In the genomic region with DNA sequence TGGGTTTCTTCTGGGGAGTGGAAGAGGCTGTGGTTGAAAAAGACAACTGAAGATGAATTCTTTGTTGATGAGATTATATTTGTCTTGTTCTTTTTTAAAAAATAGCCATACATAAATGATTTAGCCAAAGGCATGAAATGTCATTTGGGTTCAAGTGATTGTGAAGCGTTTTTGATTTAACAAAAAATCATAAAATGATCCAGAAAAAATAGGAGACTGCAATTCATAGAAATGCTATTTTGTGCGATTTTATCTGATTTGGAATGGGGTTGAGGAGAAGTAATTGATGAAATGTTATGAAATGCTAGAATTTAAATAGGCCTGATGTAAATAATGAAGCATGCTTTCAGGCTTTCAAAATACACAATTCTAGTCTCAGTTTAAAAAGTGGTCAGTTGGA, we compare ENCODE assay signal across 36 cellular contexts. TPM values are rescaled to one million over a fixed set of nuclear protein-coding genes. Genes with fewer than 3 reads are reported as not detected.
"Had no signal": no experiment of that assay in that cellular context is flagged by ENCODE, and none has a peak within 500 bp of the region (broad histone marks: within the 10 kb centered on the region; RNA-seq: fewer than 3 reads in every experiment).

No MANE protein-coding gene starts in this region.

- H3K9me3 ChIP-seq: ascending aorta, breast epithelium, colonic mucosa, esophagus muscularis mucosa, gastrocnemius medialis had no signal

- H3K27ac Mint-ChIP-seq: activated B cell treated with CpG ODN at 0.5 μM for 24 hours; activated CD4-positive, alpha-beta memory T cell treated with anti-CD3 and anti-CD28 coated beads for 36 hours; activated CD8-positive, alpha-beta memory T cell treated with anti-CD3 and anti-CD28 coated beads, Interleukin-2, amount 10 ng/mL, durations not matched to agents 7 days and 5 days; activated CD8-positive, alpha-beta T cell treated with anti-CD3 and anti-CD28 coated beads, Interleukin-2, amount 10 ng/mL, durations not matched to agents 7 days and 5 days; activated naive CD4-positive, alpha-beta T cell treated with anti-CD3 and anti-CD28 coated beads for 36 hours; activated naive CD8-positive, alpha-beta T cell treated with anti-CD3 and anti-CD28 coated beads for 36 hours; activated naive CD8-positive, alpha-beta T cell treated with anti-CD3 and anti-CD28 coated beads, Interleukin-2, amount 50 U/mL, for 24 hours; activated T-helper 1 cell treated with anti-CD3 and anti-CD28 coated beads, Interleukin-12 subunit alpha, Interleukin-12 subunit beta, Interleukin-2, Interleukin-4 antibody, amounts not matched to agents 30 ng/mL and 10 ng/mL and 1 ng/mL, durations not matched to agents 14 hours and 24 hours and 36 hours; activated T-helper 2 cell treated with anti-CD3 and anti-CD28 coated beads, Interferon-gamma antibody, Interleukin-2, Interleukin-4, amounts not matched to agents 10 μg/mL and 5 μg/mL and 100 μg/mL, durations not matched to agents 14 hours and 24 hours and 36 hours; brain; dendritic cell treated with granulocyte-macrophage colony-stimulating factor and Interleukin-4, amounts not matched to agents 40 ng/mL and 50 ng/mL, for 4 days; T-helper 17 cell; T-helper 2 cell treated with Interferon-gamma antibody and Interleukin-4, amounts not matched to agents 5 μg/mL and 100 μg/mL, for 36 hours had no signal

- H3K4me1 ChIP-seq: ascending aorta, breast epithelium, colonic mucosa, esophagus muscularis mucosa, foreskin keratinocyte, gastrocnemius medialis had no signal

- H3K27ac ChIP-seq: ascending aorta, breast epithelium, cardiac muscle cell, colonic mucosa, dorsolateral prefrontal cortex, esophagus muscularis mucosa, foreskin keratinocyte, gastrocnemius medialis, WERI-Rb-1 had no signal

- H3K27me3 ChIP-seq: ascending aorta, breast epithelium, cardiac muscle cell, colonic mucosa, esophagus muscularis mucosa, foreskin keratinocyte, gastrocnemius medialis had no signal

- H3K4me3 Mint-ChIP-seq: activated B cell treated with CpG ODN at 0.5 μM for 24 hours; activated CD4-positive, alpha-beta memory T cell treated with anti-CD3 and anti-CD28 coated beads for 36 hours; activated CD8-positive, alpha-beta memory T cell treated with anti-CD3 and anti-CD28 coated beads, Interleukin-2, amount 10 ng/mL, durations not matched to agents 7 days and 5 days; activated CD8-positive, alpha-beta T cell treated with anti-CD3 and anti-CD28 coated beads, Interleukin-2, amount 10 ng/mL, durations not matched to agents 7 days and 5 days; activated naive CD4-positive, alpha-beta T cell treated with anti-CD3 and anti-CD28 coated beads for 36 hours; activated naive CD4-positive, alpha-beta T cell treated with anti-CD3 and anti-CD28 coated beads, Interleukin-2, amount 50 U/mL, for 24 hours; activated naive CD8-positive, alpha-beta T cell treated with anti-CD3 and anti-CD28 coated beads for 36 hours; activated naive CD8-positive, alpha-beta T cell treated with anti-CD3 and anti-CD28 coated beads, Interleukin-2, amount 50 U/mL, for 24 hours; activated T-helper 1 cell treated with anti-CD3 and anti-CD28 coated beads, Interleukin-12 subunit alpha, Interleukin-12 subunit beta, Interleukin-2, Interleukin-4 antibody, amounts not matched to agents 30 ng/mL and 10 ng/mL and 1 ng/mL, durations not matched to agents 14 hours and 24 hours and 36 hours; brain; dendritic cell treated with granulocyte-macrophage colony-stimulating factor and Interleukin-4, amounts not matched to agents 40 ng/mL and 50 ng/mL, for 4 days; T-helper 17 cell; T-helper 2 cell treated with Interferon-gamma antibody and Interleukin-4, amounts not matched to agents 5 μg/mL and 100 μg/mL, for 36 hours had no signal

- ATAC-seq: activated CD4-positive, CD25-positive, alpha-beta regulatory T cell treated with anti-CD3 and anti-CD28 coated beads, Interleukin-2, amount 50 U/mL, for 24 hours; activated CD8-positive, alpha-beta memory T cell treated with anti-CD3 and anti-CD28 coated beads, Interleukin-2, amount 10 ng/mL, durations not matched to agents 7 days and 5 days; activated CD8-positive, alpha-beta T cell treated with anti-CD3 and anti-CD28 coated beads, Interleukin-2, amount 10 ng/mL, durations not matched to agents 7 days and 5 days; activated naive CD8-positive, alpha-beta T cell treated with anti-CD3 and anti-CD28 coated beads, Interleukin-2, amount 50 U/mL, for 24 hours; gastrocnemius medialis; T-helper 17 cell had no signal

- H3K4me1 Mint-ChIP-seq: activated CD8-positive, alpha-beta memory T cell treated with anti-CD3 and anti-CD28 coated beads, Interleukin-2, amount 10 ng/mL, durations not matched to agents 7 days and 5 days; activated naive CD4-positive, alpha-beta T cell treated with anti-CD3 and anti-CD28 coated beads, Interleukin-2, amount 50 U/mL, for 24 hours; activated naive CD8-positive, alpha-beta T cell treated with anti-CD3 and anti-CD28 coated beads for 36 hours; brain; T-helper 17 cell had no signal

- H3K4me3 ChIP-seq: ascending aorta, breast epithelium, cardiac muscle cell, colonic mucosa, dorsolateral prefrontal cortex, esophagus muscularis mucosa, gastrocnemius medialis had no signal

- DNase-seq: activated B cell treated with CpG ODN at 0.5 μM for 24 hours; activated CD4-positive, alpha-beta memory T cell treated with anti-CD3 and anti-CD28 coated beads for 36 hours; activated CD4-positive, alpha-beta T cell treated with anti-CD3 and anti-CD28 coated beads for 48 hours; activated CD8-positive, alpha-beta memory T cell treated with anti-CD3 and anti-CD28 coated beads, Interleukin-2, amount 10 ng/mL, durations not matched to agents 7 days and 5 days; activated CD8-positive, alpha-beta memory T cell treated with anti-CD3 and anti-CD28 coated beads, Interleukin-2, amount 50 U/mL, for 4 hours; activated CD8-positive, alpha-beta T cell treated with anti-CD3 and anti-CD28 coated beads, Interleukin-2, amount 10 ng/mL, durations not matched to agents 7 days and 5 days; activated effector memory CD4-positive, alpha-beta T cell treated with anti-CD3 and anti-CD28 coated beads, Interleukin-2, amount 50 U/mL, for 16 hours; activated naive CD4-positive, alpha-beta T cell treated with anti-CD3 and anti-CD28 coated beads for 36 hours; activated naive CD8-positive, alpha-beta T cell treated with anti-CD3 and anti-CD28 coated beads for 36 hours; activated naive CD8-positive, alpha-beta T cell treated with anti-CD3 and anti-CD28 coated beads, Interleukin-2, amount 50 U/mL, for 24 hours; activated T-cell treated with anti-CD3 and anti-CD28 coated beads, Interleukin-2, amount 50 U/mL, for 1 hour; activated T-cell treated with anti-CD3 and anti-CD28 coated beads, Interleukin-2, amount 50 U/mL, for 48 hours; central memory CD4-positive, alpha-beta T cell; cerebellar nuclear complex; colonic mucosa; dorsolateral prefrontal cortex; effector memory CD4-positive, alpha-beta T cell; erythroblast; gastrocnemius medialis; glutamatergic neuron; T-helper 1 cell; T-helper 17 cell; T1000; WERI-Rb-1 had no signal

- H3K36me3 Mint-ChIP-seq: activated CD8-positive, alpha-beta memory T cell treated with anti-CD3 and anti-CD28 coated beads, Interleukin-2, amount 10 ng/mL, durations not matched to agents 7 days and 5 days; activated naive CD4-positive, alpha-beta T cell treated with anti-CD3 and anti-CD28 coated beads, Interleukin-2, amount 50 U/mL, for 24 hours; brain had no signal

- H3K27me3 Mint-ChIP-seq: activated CD4-positive, alpha-beta memory T cell treated with anti-CD3 and anti-CD28 coated beads for 36 hours; activated CD8-positive, alpha-beta memory T cell treated with anti-CD3 and anti-CD28 coated beads, Interleukin-2, amount 10 ng/mL, durations not matched to agents 7 days and 5 days; dendritic cell treated with granulocyte-macrophage colony-stimulating factor and Interleukin-4, amounts not matched to agents 40 ng/mL and 50 ng/mL, for 4 days; T-helper 17 cell had no signal

- H3K36me3 ChIP-seq: ascending aorta, breast epithelium, cardiac muscle cell, colonic mucosa, esophagus muscularis mucosa, gastrocnemius medialis, WERI-Rb-1 had no signal

RNA-seq across cellular contexts. Expression of gene CYP24A1, which starts 55.8 kb away (rescaled TPM):
- total RNA-seq: activated B cell treated with CpG ODN at 0.5 μM for 24 hours; activated CD8-positive, alpha-beta memory T cell treated with anti-CD3 and anti-CD28 coated beads, Interleukin-2, amount 10 ng/mL, durations not matched to agents 7 days and 5 days; activated CD8-positive, alpha-beta T cell treated with anti-CD3 and anti-CD28 coated beads, Interleukin-2, amount 10 ng/mL, durations not matched to agents 7 days and 5 days; activated naive CD4-positive, alpha-beta T cell treated with anti-CD3 and anti-CD28 coated beads for 36 hours; activated naive CD8-positive, alpha-beta T cell treated with anti-CD3 and anti-CD28 coated beads for 36 hours; activated T-helper 1 cell treated with anti-CD3 and anti-CD28 coated beads, Interleukin-12 subunit alpha, Interleukin-12 subunit beta, Interleukin-2, Interleukin-4 antibody, amounts not matched to agents 30 ng/mL and 10 ng/mL and 1 ng/mL, durations not matched to agents 14 hours and 24 hours and 36 hours; activated T-helper 2 cell treated with anti-CD3 and anti-CD28 coated beads, Interferon-gamma antibody, Interleukin-2, Interleukin-4, amounts not matched to agents 10 μg/mL and 5 μg/mL and 100 μg/mL, durations not matched to agents 14 hours and 24 hours and 36 hours; ascending aorta; cardiac muscle cell; esophagus muscularis mucosa had no signal
- polyA plus RNA-seq: cardiac muscle cell had no signal
